Comparison of ENCODE assay signal across 12 cellular contexts in genomic region chrX:40007746-40008705, GRCh38.
A peak's percentile ranks its signal among the peaks of the same experiment; 100 is the strongest.
DNase-seq lines count a peak whose midpoint lies in the region; ATAC-seq and TF ChIP-seq lines count a peak whose summit lies in the region.
"Had no signal": no experiment of that assay in that cellular context is flagged by ENCODE, and none has a peak within 500 bp of the region (broad histone marks: within the 10 kb centered on the region; RNA-seq: fewer than 3 reads in every experiment).

No MANE protein-coding gene starts in this region.

- H3K4me3 ChIP-seq in SK-N-MC = peak overlapping the region; percentile 75
- H3K4me3 ChIP-seq in smooth muscle cell = peak overlapping the region; percentile 43
- H3K4me3 ChIP-seq: prostate gland had no signal

- POLR2A ChIA-PET in GM10248 (lab: Yijun Ruan, JAX) = no interaction called here

- H3K36me3 ChIP-seq in SK-N-MC (ENCODE audit: insufficient read depth, low read length) (no peaks in the 10 kb centered on the region), smooth muscle cell (ENCODE audit: low read depth) (no peaks in the 10 kb centered on the region)
- H3K36me3 ChIP-seq: prostate gland had no signal

- DNase-seq in activated naive CD4-positive, alpha-beta T cell treated with anti-CD3 and anti-CD28 coated beads for 36 hours = no peak
- DNase-seq in SK-N-MC (ENCODE audit: low read depth, low spot score) (peak; percentile 66), immature natural killer cell (no peak), smooth muscle cell (lab: John Stamatoyannopoulos, UW; ENCODE audit: unreplicated experiment) (no peak), GM10248 (ENCODE audit: extremely low spot score) (no peak)
- DNase-seq: activated effector memory CD4-positive, alpha-beta T cell treated with Interleukin-2 at 50 U/mL for 16 hours; DND-41 had no signal

- H4K20me1 ChIP-seq in smooth muscle cell (ENCODE audit: low read depth) = no peaks in the 10 kb centered on the region

- peak overlapping the region; percentile 46 for H3K27ac Mint-ChIP-seq in activated naive CD4-positive, alpha-beta T cell treated with anti-CD3 and anti-CD28 coated beads, Interleukin-2, amount 50 U/mL, for 24 hours
- H3K27ac Mint-ChIP-seq in activated naive CD4-positive, alpha-beta T cell treated with anti-CD3 and anti-CD28 coated beads for 36 hours = no peak overlapping the region
- H3K27ac Mint-ChIP-seq in immature natural killer cell = no peak overlapping the region

- TF ChIP-seq CTCF in smooth muscle cell (IDR thresholded peaks at IDR 0.05; ENCODE audit: borderline replicate concordance, insufficient read depth, poor library complexity, severe bottlenecking) = no peak
- no peak for TF ChIP-seq CTCF in GM10248 (IDR thresholded peaks at IDR 0.05; ENCODE audit: control extremely low read depth, extremely low read depth, low read depth, missing control alignments)

- H3K27me3 ChIP-seq in smooth muscle cell (ENCODE audit: low read depth) = no peaks in the 10 kb centered on the region

- no peaks in the 10 kb centered on the region for H3K9me3 ChIP-seq in SK-N-MC (ENCODE audit: low read depth, low read length)
- H3K9me3 ChIP-seq in smooth muscle cell (replicated peaks; ENCODE audit: low read depth) = no peaks in the 10 kb centered on the region
- H3K9me3 ChIP-seq: prostate gland had no signal

- H3K27me3 Mint-ChIP-seq in activated naive CD4-positive, alpha-beta T cell treated with anti-CD3 and anti-CD28 coated beads, Interleukin-2, amount 50 U/mL, for 24 hours = peaks cover 20% of the 10 kb centered on the region
- peaks cover 47% of the 10 kb centered on the region for H3K27me3 Mint-ChIP-seq in activated naive CD4-positive, alpha-beta T cell treated with anti-CD3 and anti-CD28 coated beads for 36 hours (ENCODE audit: low read depth)
- peaks cover 24 to 42% (median 27%) of the 10 kb centered on the region in 3 donors for H3K27me3 Mint-ChIP-seq in immature natural killer cell (ENCODE audit: low read depth in 3 of 3)

- intact Hi-C loops in activated naive CD4-positive, alpha-beta T cell treated with anti-CD3 and anti-CD28 coated beads for 36 hours (cut with micrococcal nuclease) = loop anchor here (2.0 to 10.0 kb wide), 4 partner anchors 147 to 393 kb away; no protein-coding TSS in a partner anchor

- no peak overlapping the region for H3K4me3 Mint-ChIP-seq in activated naive CD4-positive, alpha-beta T cell treated with anti-CD3 and anti-CD28 coated beads, Interleukin-2, amount 50 U/mL, for 24 hours
- H3K4me3 Mint-ChIP-seq in activated naive CD4-positive, alpha-beta T cell treated with anti-CD3 and anti-CD28 coated beads for 36 hours = no peak overlapping the region
- H3K4me3 Mint-ChIP-seq in immature natural killer cell = peak overlapping the region in 3 of 5 donors; percentile 31 to 46 (median 39)

- H3K79me2 ChIP-seq in smooth muscle cell (ENCODE audit: low read depth) = no peaks in the 10 kb centered on the region

- no peaks in the 10 kb centered on the region for H3K36me3 Mint-ChIP-seq in activated naive CD4-positive, alpha-beta T cell treated with anti-CD3 and anti-CD28 coated beads, Interleukin-2, amount 50 U/mL, for 24 hours
- H3K36me3 Mint-ChIP-seq in activated naive CD4-positive, alpha-beta T cell treated with anti-CD3 and anti-CD28 coated beads for 36 hours (ENCODE audit: low read depth) = no peaks in the 10 kb centered on the region
- no peaks in the 10 kb centered on the region for H3K36me3 Mint-ChIP-seq in immature natural killer cell

- peaks cover 65% of the 10 kb centered on the region for H3K4me1 ChIP-seq in smooth muscle cell (ENCODE audit: low read depth)
- H3K4me1 ChIP-seq: prostate gland had no signal

- H3F3A ChIP-seq in smooth muscle cell (ENCODE audit: low read depth) = peaks cover 39% of the 10 kb centered on the region

- no peak overlapping the region for H2AFZ ChIP-seq in smooth muscle cell (ENCODE audit: low read depth)

- peaks cover 28% of the 10 kb centered on the region for H3K4me1 Mint-ChIP-seq in activated naive CD4-positive, alpha-beta T cell treated with anti-CD3 and anti-CD28 coated beads, Interleukin-2, amount 50 U/mL, for 24 hours
- peaks cover 35% of the 10 kb centered on the region for H3K4me1 Mint-ChIP-seq in activated naive CD4-positive, alpha-beta T cell treated with anti-CD3 and anti-CD28 coated beads for 36 hours (ENCODE audit: low read depth)
- H3K4me1 Mint-ChIP-seq in immature natural killer cell = peaks cover 5 to 22% of the 10 kb centered on the region in 2 donors

- H3K27ac ChIP-seq in SK-N-MC = peak overlapping the region; percentile 92
- no peak overlapping the region for H3K27ac ChIP-seq in smooth muscle cell (ENCODE audit: low read depth)
- H3K27ac ChIP-seq: prostate gland had no signal

- CTCF ChIA-PET in activated naive CD4-positive, alpha-beta T cell treated with anti-CD3 and anti-CD28 coated beads for 36 hours (lab: Charles Lee) = interaction anchor here (1.2 kb wide), 1 partner anchor 100 kb away, joined by 3 read pairs; no protein-coding TSS in a partner anchor
- CTCF ChIA-PET in GM10248 (lab: Yijun Ruan, JAX) = no interaction called here

- H3K9me3 Mint-ChIP-seq in activated naive CD4-positive, alpha-beta T cell treated with anti-CD3 and anti-CD28 coated beads, Interleukin-2, amount 50 U/mL, for 24 hours = no peaks in the 10 kb centered on the region
- no peaks in the 10 kb centered on the region for H3K9me3 Mint-ChIP-seq in activated naive CD4-positive, alpha-beta T cell treated with anti-CD3 and anti-CD28 coated beads for 36 hours
- peaks cover 0 to 2% (median 0%) of the 10 kb centered on the region in 6 donors for H3K9me3 Mint-ChIP-seq in immature natural killer cell
- H3K9me3 Mint-ChIP-seq: T-helper 2 cell treated with Interferon-gamma antibody and Interleukin-4, amounts not matched to agents 5 μg/mL and 100 μg/mL, for 36 hours had no signal

- 20% methylated on average over 49 of the region's 49 CpGs for WGBS in smooth muscle cell (ENCODE audit: low lambda C conversion rate)

- peak overlapping the region; percentile 32 for H3K9ac ChIP-seq in SK-N-MC (ENCODE audit: insufficient read length)
- no peak overlapping the region for H3K9ac ChIP-seq in smooth muscle cell (ENCODE audit: low read depth)

- no peak for ATAC-seq in HG02852 (IDR thresholded peaks at IDR 0.05; ENCODE audit: unreplicated experiment)
- no peak for ATAC-seq in GM21367 (IDR thresholded peaks at IDR 0.05; ENCODE audit: unreplicated experiment)

- peak overlapping the region; percentile 86 for H3K4me2 ChIP-seq in smooth muscle cell

Comparison
In these comparisons a context has a peak if more than half of its experiments do, and no peak if none do; other contexts are left out.
1. H3K4me3 Mint-ChIP-seq: peak in immature natural killer cell (3 of 5); none in activated naive CD4-positive, alpha-beta T cell treated with anti-CD3 and anti-CD28 coated beads, Interleukin-2, amount 50 U/mL, for 24 hours (single experiment) and activated naive CD4-positive, alpha-beta T cell treated with anti-CD3 and anti-CD28 coated beads for 36 hours (single experiment).